In genomic region chr17:79797492-79798295, GRCh38 we compare ENCODE assay signal across 8 cellular contexts. TPM values are rescaled to one million over a fixed set of nuclear protein-coding genes. Genes with fewer than 3 reads are reported as not detected.
A peak's percentile ranks its signal among the peaks of the same experiment; 100 is the strongest.
DNase-seq lines count a peak whose midpoint lies in the region; ATAC-seq, FAIRE-seq and TF ChIP-seq lines count a peak whose summit lies in the region.

No MANE protein-coding gene starts in this region.

- no peak for TF ChIP-seq RAD21 in HepG2 (CRISPR knock-in tag; IDR thresholded peaks at IDR 0.05)

- H3K9ac ChIP-seq in HepG2 (ENCODE audit: insufficient read depth, low read depth, low read length), result peak overlapping the region; percentile 48; the same call in 1 of the 2 replicates

- H3K27me3 ChIP-seq in A673 (replicated peaks; ENCODE audit: insufficient read depth, low read depth, low read length, poor library complexity) (no peaks in the 10 kb centered on the region), HepG2 (ENCODE audit: control insufficient read depth in 1 of 2, insufficient read depth in 2 of 2, low read length in 2 of 2) (peaks cover 33 to 49% of the 10 kb centered on the region in 2 experiments)

- no peak overlapping the region for H2AFZ ChIP-seq in HepG2 (ENCODE audit: low read length)

- in situ Hi-C loops in astrocyte of the cerebellum (cut with HindIII; ENCODE audit: low sequenced_read_pairs), result loop anchor here (5.0 kb wide), 1 partner anchor 180 kb away; no protein-coding TSS in a partner anchor
- in situ Hi-C loops in HepG2 (cut with HindIII; ENCODE audit: extremely low pct_ligation_motif_present, low pct_unique_long_range_greater_than_20kb), result no loop called here

- CTCF ChIA-PET in A673 (lab: Charles Lee) (interaction anchor here (0.6 to 1.0 kb wide), 6 partner anchors 13 to 91 kb away, joined by 3 to 7 read pairs (median 5); no protein-coding TSS in a partner anchor), HepG2 (lab: Yijun Ruan, JAX; ENCODE audit: low intra/inter-chr PET ratio, low total read pairs) (interaction anchor here (1.2 kb wide), 1 partner anchor 37 kb away, joined by 3 read pairs; no protein-coding TSS in a partner anchor)

- POLR2A ChIA-PET in A673 (lab: Charles Lee; ENCODE audit: low non-redundant PET), result interaction anchor here (0.6 kb wide), 1 partner anchor 43 kb away, joined by 3 read pairs; no protein-coding TSS in a partner anchor
- POLR2A ChIA-PET in HepG2 (lab: Yijun Ruan, JAX), result interaction anchor here (0.6 to 4.7 kb wide), 37 partner anchors 8 to 1886 kb away, joined by 3 to 98 read pairs (median 6); partner anchors contain the start of genes CBX2 and CBX4

- intact Hi-C loops in A673 (cut with micrococcal nuclease; ENCODE audit: unreplicated experiment), result no loop called here
- intact Hi-C loops in HepG2 (cut with micrococcal nuclease; ENCODE audit: unreplicated experiment), result loop anchor here (2.0 to 5.0 kb wide), 3 partner anchors 40 to 195 kb away; partner anchors contain the start of gene CBX4

- TF ChIP-seq EP300 in HepG2 (IDR thresholded peaks at IDR 0.05; ENCODE audit: low read depth in 2 of 2, low read length in 2 of 2) (no peak), HepG2 (CRISPR knock-in tag; IDR thresholded peaks at IDR 0.05; ENCODE audit: borderline replicate concordance) (no peak)

- WGBS in HepG2 (ENCODE audit: low lambda C conversion rate), result 67% methylated on average over 33 of the region's 89 CpGs

- H3K4me3 ChIP-seq in A673 (ENCODE audit: low read depth, low read length, poor library complexity, severe bottlenecking), result peak overlapping the region; percentile 88
- H3K4me3 ChIP-seq in LNCaP clone FGC (ENCODE audit: low read depth, low read length), result peak overlapping the region; percentile 47
- peak overlapping the region; percentile 74 for H3K4me3 ChIP-seq in astrocyte of the cerebellum (ENCODE audit: low read depth, low read length)
- peak overlapping the region in 2 of 3 experiments; percentile 60 to 62; a peak in 3 of 6 replicates for H3K4me3 ChIP-seq in HepG2 (replicated peaks in 1 of 3; ENCODE audit: insufficient read depth in 1 of 3, low read depth in 2 of 3, low read length in 3 of 3)

- no peaks in the 10 kb centered on the region for H4K20me1 ChIP-seq in HepG2 (ENCODE audit: insufficient read depth, low read length)

- DNase-seq in A673 (ENCODE audit: low spot score) (peak; percentile 58), LNCaP clone FGC (ENCODE audit: low read depth) (no peak), astrocyte of the cerebellum (ENCODE audit: low read depth) (no peak), HepG2 (ENCODE audit: low spot score) (no peak), urothelium cell line (ENCODE audit: low spot score) (peak; percentile 83), NCI-H2029 (lab: John Stamatoyannopoulos, UW) (no peak), dedifferentiated amniotic fluid mesenchymal stem cell (ENCODE audit: extremely low spot score) (no peak)

- peaks cover 54% of the 10 kb centered on the region for H3K4me1 ChIP-seq in A673 (ENCODE audit: insufficient read depth, low read length, poor library complexity, severe bottlenecking)
- peaks cover 60% of the 10 kb centered on the region for H3K4me1 ChIP-seq in HepG2 (ENCODE audit: insufficient read depth, low read length)

- peak overlapping the region; percentile 94 for H3K27ac ChIP-seq in A673 (ENCODE audit: low read depth, low read length, poor library complexity, severe bottlenecking)
- H3K27ac ChIP-seq in HepG2 (ENCODE audit: extremely low read length, insufficient read depth, low read length), result peak overlapping the region; percentile 87

- TF ChIP-seq CTCF in A673 (conservative IDR thresholded peaks at IDR 0.05; ENCODE audit: low read depth, low read length), result no peak
- no peak for TF ChIP-seq CTCF in LNCaP clone FGC (IDR thresholded peaks at IDR 0.05; ENCODE audit: control insufficient read depth, extremely low read depth, insufficient read depth)
- no peak for TF ChIP-seq CTCF in astrocyte of the cerebellum (IDR thresholded peaks at IDR 0.05; ENCODE audit: low read depth, low read length, missing control alignments)
- no peak for TF ChIP-seq CTCF in HepG2 (CRISPR knock-in tag; IDR thresholded peaks at IDR 0.05)

- peak in 1 of 2 experiments; percentile 22; a peak in 1 of 4 replicates for TF ChIP-seq POLR2A in HepG2 (IDR thresholded peaks at IDR 0.05; ENCODE audit: insufficient read depth in 1 of 2, low read depth in 2 of 2, low read length in 2 of 2)

- BruUV-seq in A673 (replicated peaks; lab: Mats Ljungman, UMichigan) (no TSS peak), HepG2 (replicated peaks; lab: Mats Ljungman, UMichigan) (no TSS peak)

- H3K36me3 ChIP-seq in A673 (ENCODE audit: insufficient read depth, low read length, poor library complexity, severe bottlenecking) (peaks cover 15% of the 10 kb centered on the region), HepG2 (replicated peaks in 1 of 2; ENCODE audit: control insufficient read depth in 1 of 2, insufficient read depth in 2 of 2, low read length in 2 of 2) (peaks cover 5 to 9% of the 10 kb centered on the region in 2 experiments; a peak in 4 of 5 replicates)

- peaks cover 10% of the 10 kb centered on the region for H3K79me2 ChIP-seq in HepG2 (ENCODE audit: insufficient read depth, low read length)

- ATAC-seq in GM19043 (IDR thresholded peaks at IDR 0.05; ENCODE audit: low read depth, unreplicated experiment), result peak; percentile 16
- ATAC-seq in HepG2, result peak; percentile 39

- no peaks in the 10 kb centered on the region for H3K9me3 ChIP-seq in A673 (ENCODE audit: low read depth, low read length, poor library complexity, severe bottlenecking)
- H3K9me3 ChIP-seq in HepG2 (ENCODE audit: low read length), result no peaks in the 10 kb centered on the region

- H3K4me2 ChIP-seq in HepG2 (ENCODE audit: low read depth, low read length), result peak overlapping the region; percentile 92

- FAIRE-seq in HepG2 (lab: Jason Lieb, UNC) (no peak), urothelium cell line (lab: Jason Lieb, UNC) (no peak)

RNA-seq across cellular contexts. Expression of gene CBX8, which starts 0.8 kb away (rescaled TPM):
- total RNA-seq in A673 (2021), result 24.5 and 27.0 TPM in 2 replicates
- 12.0 and 12.6 TPM in 2 replicates for total RNA-seq in HepG2 (2016; rRNA removed; fragmentation: Illumina TruSeq; extraction: Trizol)
- total RNA-seq in HepG2 (2016; cell fraction: cytosol; rRNA removed; fragmentation: Illumina TruSeq; extraction: Trizol; ENCODE audit: low read depth), result 1.3 and 2.4 TPM in 2 replicates
- 12.8 and 13.5 TPM in 2 replicates for total RNA-seq in HepG2 (2016; cell fraction: insoluble cytoplasmic fraction; rRNA removed; fragmentation: Illumina TruSeq; extraction: Trizol)
- 4.8 and 5.6 TPM in 2 replicates for total RNA-seq in HepG2 (2016; cell fraction: membrane; rRNA removed; fragmentation: Illumina TruSeq; extraction: Trizol)
- total RNA-seq in HepG2 (2016; cell fraction: nucleus; rRNA removed; fragmentation: Illumina TruSeq; extraction: Trizol), result 5.7 and 8.6 TPM in 2 replicates
- 0.34 and 0.76 TPM in 2 replicates for polyA plus RNA-seq in HepG2 (2011; rRNA removed)
- 0.72 and 0.99 TPM in 2 replicates for polyA plus RNA-seq in HepG2 (2011; cell fraction: cytosol; rRNA removed)
- 3.4 and 5.0 TPM in 2 replicates for polyA plus RNA-seq in HepG2 (2011; cell fraction: nucleus; rRNA removed)
- 7.4 and 7.7 TPM in 2 replicates for polyA plus RNA-seq in HepG2 (2012)
- 0.54 and 0.80 TPM in 2 replicates for polyA plus RNA-seq in HepG2 (2016; cell fraction: cytosol; fragmentation: Illumina TruSeq; extraction: Trizol; ENCODE audit: low read depth)
- polyA plus RNA-seq in HepG2 (2016; cell fraction: insoluble cytoplasmic fraction; fragmentation: Illumina TruSeq; extraction: Trizol; ENCODE audit: low read depth), result 10.9 and 11.0 TPM in 2 replicates
- 1.4 TPM in 2 replicates for polyA plus RNA-seq in HepG2 (2016; cell fraction: membrane; fragmentation: Illumina TruSeq; extraction: Trizol; ENCODE audit: low read depth)
- polyA plus RNA-seq in HepG2 (2016; cell fraction: nucleus; fragmentation: Illumina TruSeq; extraction: Trizol; ENCODE audit: insufficient read depth, low read depth), result 15.7 and 18.7 TPM in 2 replicates
- polyA minus RNA-seq in HepG2 (2011; rRNA and poly(A)+ RNA removed; ENCODE audit: low replicate concordance), result 1.2 and 1.6 TPM in 2 replicates
- polyA minus RNA-seq in HepG2 (2011; cell fraction: cytosol; rRNA and poly(A)+ RNA removed), result 1.8 and 1.9 TPM in 2 replicates
- polyA minus RNA-seq in HepG2 (2011; cell fraction: nucleus; rRNA and poly(A)+ RNA removed), result 0.77 and 0.87 TPM in 2 replicates

RNA-seq across cellular contexts. Expression of gene CBX2, which starts 19.7 kb away (rescaled TPM):
- total RNA-seq in A673 (2021) (59.5 and 66.4 TPM in 2 replicates), HepG2 (2016; rRNA removed; fragmentation: Illumina TruSeq; extraction: Trizol) (13.0 and 14.5 TPM in 2 replicates)
- 6.8 and 7.5 TPM in 2 replicates for total RNA-seq in HepG2 (2016; cell fraction: cytosol; rRNA removed; fragmentation: Illumina TruSeq; extraction: Trizol; ENCODE audit: low read depth)
- 11.8 and 15.7 TPM in 2 replicates for total RNA-seq in HepG2 (2016; cell fraction: insoluble cytoplasmic fraction; rRNA removed; fragmentation: Illumina TruSeq; extraction: Trizol)
- 9.1 and 10.9 TPM in 2 replicates for total RNA-seq in HepG2 (2016; cell fraction: membrane; rRNA removed; fragmentation: Illumina TruSeq; extraction: Trizol)
- 11.8 and 14.3 TPM in 2 replicates for total RNA-seq in HepG2 (2016; cell fraction: nucleus; rRNA removed; fragmentation: Illumina TruSeq; extraction: Trizol)
- 31.1 and 40.2 TPM in 2 replicates for polyA plus RNA-seq in HepG2 (2011; rRNA removed)
- polyA plus RNA-seq in HepG2 (2011; cell fraction: cytosol; rRNA removed), result 25.9 and 34.2 TPM in 2 replicates
- polyA plus RNA-seq in HepG2 (2011; cell fraction: nucleus; rRNA removed), result 90.7 and 95.7 TPM in 2 replicates
- polyA plus RNA-seq in HepG2 (2012), result 41.2 and 46.2 TPM in 2 replicates
- polyA plus RNA-seq in HepG2 (2016; cell fraction: cytosol; fragmentation: Illumina TruSeq; extraction: Trizol; ENCODE audit: low read depth), result 4.2 and 5.6 TPM in 2 replicates
- 9.1 and 12.0 TPM in 2 replicates for polyA plus RNA-seq in HepG2 (2016; cell fraction: insoluble cytoplasmic fraction; fragmentation: Illumina TruSeq; extraction: Trizol; ENCODE audit: low read depth)
- 3.9 and 6.0 TPM in 2 replicates for polyA plus RNA-seq in HepG2 (2016; cell fraction: membrane; fragmentation: Illumina TruSeq; extraction: Trizol; ENCODE audit: low read depth)
- 18.6 and 21.1 TPM in 2 replicates for polyA plus RNA-seq in HepG2 (2016; cell fraction: nucleus; fragmentation: Illumina TruSeq; extraction: Trizol; ENCODE audit: insufficient read depth, low read depth)
- 42.9 and 69.2 TPM in 2 replicates for polyA minus RNA-seq in HepG2 (2011; rRNA and poly(A)+ RNA removed; ENCODE audit: low replicate concordance)
- polyA minus RNA-seq in HepG2 (2011; cell fraction: cytosol; rRNA and poly(A)+ RNA removed), result 31.2 and 31.6 TPM in 2 replicates
- polyA minus RNA-seq in HepG2 (2011; cell fraction: nucleus; rRNA and poly(A)+ RNA removed), result 17.8 and 22.4 TPM in 2 replicates

RNA-seq across cellular contexts. Expression of gene CBX4, which starts 41.5 kb away (rescaled TPM):
- 42.6 and 45.5 TPM in 2 replicates for total RNA-seq in A673 (2021)
- 17.1 and 25.8 TPM in 2 replicates for total RNA-seq in HepG2 (2016; rRNA removed; fragmentation: Illumina TruSeq; extraction: Trizol)
- 4.7 and 4.8 TPM in 2 replicates for total RNA-seq in HepG2 (2016; cell fraction: cytosol; rRNA removed; fragmentation: Illumina TruSeq; extraction: Trizol; ENCODE audit: low read depth)
- 17.7 and 25.2 TPM in 2 replicates for total RNA-seq in HepG2 (2016; cell fraction: insoluble cytoplasmic fraction; rRNA removed; fragmentation: Illumina TruSeq; extraction: Trizol)
- 13.9 and 15.1 TPM in 2 replicates for total RNA-seq in HepG2 (2016; cell fraction: membrane; rRNA removed; fragmentation: Illumina TruSeq; extraction: Trizol)
- 18.5 and 22.8 TPM in 2 replicates for total RNA-seq in HepG2 (2016; cell fraction: nucleus; rRNA removed; fragmentation: Illumina TruSeq; extraction: Trizol)
- polyA plus RNA-seq in HepG2 (2011; rRNA removed), result 50.8 and 61.1 TPM in 2 replicates
- polyA plus RNA-seq in HepG2 (2011; cell fraction: cytosol; rRNA removed), result 31.1 and 45.6 TPM in 2 replicates
- 117 and 122 TPM in 2 replicates for polyA plus RNA-seq in HepG2 (2011; cell fraction: nucleus; rRNA removed)
- polyA plus RNA-seq in HepG2 (2012), result 27.9 and 32.4 TPM in 2 replicates
- 3.7 and 4.2 TPM in 2 replicates for polyA plus RNA-seq in HepG2 (2016; cell fraction: cytosol; fragmentation: Illumina TruSeq; extraction: Trizol; ENCODE audit: low read depth)
- polyA plus RNA-seq in HepG2 (2016; cell fraction: insoluble cytoplasmic fraction; fragmentation: Illumina TruSeq; extraction: Trizol; ENCODE audit: low read depth), result 29.4 and 33.0 TPM in 2 replicates
- 11.7 and 12.5 TPM in 2 replicates for polyA plus RNA-seq in HepG2 (2016; cell fraction: membrane; fragmentation: Illumina TruSeq; extraction: Trizol; ENCODE audit: low read depth)
- polyA plus RNA-seq in HepG2 (2016; cell fraction: nucleus; fragmentation: Illumina TruSeq; extraction: Trizol; ENCODE audit: insufficient read depth, low read depth), result 60.4 and 60.8 TPM in 2 replicates
- 17.1 and 51.0 TPM in 2 replicates for polyA minus RNA-seq in HepG2 (2011; rRNA and poly(A)+ RNA removed; ENCODE audit: low replicate concordance)
- polyA minus RNA-seq in HepG2 (2011; cell fraction: cytosol; rRNA and poly(A)+ RNA removed), result 33.1 and 38.6 TPM in 2 replicates
- polyA minus RNA-seq in HepG2 (2011; cell fraction: nucleus; rRNA and poly(A)+ RNA removed), result 17.8 and 25.2 TPM in 2 replicates

Comparison
In these comparisons a context has a peak if more than half of its experiments do, and no peak if none do; other contexts are left out.
1. DNase-seq: peak in A673 (single experiment) and urothelium cell line (single experiment); none in LNCaP clone FGC (single experiment), astrocyte of the cerebellum (single experiment), HepG2 (single experiment), NCI-H2029 (single experiment) and dedifferentiated amniotic fluid mesenchymal stem cell (single experiment).
2. Peak in every context shown above with its lines, with median percentiles within 50 percentile points of each other: H3K4me3 ChIP-seq.